1 cellular context compared by ENCODE assay signal in genomic region chr19:34962281-34962944, GRCh38.
TF ChIP-seq lines count a peak whose summit lies in the region.

No MANE protein-coding gene starts in this region.

TF ChIP-seq in HepG2, 621 proteins besides CTCF, POLR2A, EP300 and RAD21 (continued from another document and continues in another):
- no peak for TF ChIP-seq ZFP91 (CRISPR knock-in tag; IDR thresholded peaks at IDR 0.05; ENCODE audit: borderline replicate concordance)
- 0 out of 2 replicates have a peak, but pooled peaks have one; percentile 34 for TF ChIP-seq ZNF691 (CRISPR knock-in tag; IDR thresholded peaks at IDR 0.05; ENCODE audit: borderline replicate concordance, low read depth)
- no peak for TF ChIP-seq HNF4G (IDR thresholded peaks at IDR 0.05; ENCODE audit: borderline replicate concordance, low read depth, low read length)
- TF ChIP-seq HNF4G (CRISPR knock-in tag; IDR thresholded peaks at IDR 0.05; ENCODE audit: borderline replicate concordance, low read depth) = no peak
- TF ChIP-seq ZNF878 (CRISPR knock-in tag; IDR thresholded peaks at IDR 0.05) = peak; percentile 65; the same call in 1 of the 2 replicates
- TF ChIP-seq ZNF430 (CRISPR knock-in tag; IDR thresholded peaks at IDR 0.05) = peak; percentile 72; the same call in 1 of the 2 replicates
- TF ChIP-seq ZNF737 (CRISPR knock-in tag; IDR thresholded peaks at IDR 0.05; ENCODE audit: borderline replicate concordance) = no peak
- no peak for TF ChIP-seq NFKBIZ (CRISPR knock-in tag; IDR thresholded peaks at IDR 0.05)
- peak; percentile 83 for TF ChIP-seq SOX13 (IDR thresholded peaks at IDR 0.05)
- TF ChIP-seq SOX13 (CRISPR knock-in tag; conservative IDR thresholded peaks at IDR 0.05 in 1 of 2, IDR thresholded peaks at IDR 0.05 in 1 of 2) = peak in 1 of 2 experiments; percentile 89; a peak in 2 of 4 replicates
- peak; percentile 70; the same call in 1 of the 2 replicates for TF ChIP-seq FOXK1 (CRISPR knock-in tag; IDR thresholded peaks at IDR 0.05; ENCODE audit: borderline replicate concordance, low read depth)
- TF ChIP-seq ZNF777 (CRISPR knock-in tag; IDR thresholded peaks at IDR 0.05) = no peak
- TF ChIP-seq ZSCAN5A (CRISPR knock-in tag; IDR thresholded peaks at IDR 0.05; ENCODE audit: borderline replicate concordance) = no peak
- TF ChIP-seq MEIS2 (CRISPR knock-in tag; IDR thresholded peaks at IDR 0.05) = peak; percentile 88
- no peak for TF ChIP-seq ZKSCAN8 (CRISPR knock-in tag; IDR thresholded peaks at IDR 0.05; ENCODE audit: borderline replicate concordance)
- peak; percentile 87 for TF ChIP-seq MED1 (CRISPR knock-in tag; IDR thresholded peaks at IDR 0.05)
- 0 out of 2 replicates have a peak, but pooled peaks have one; percentile 5 for TF ChIP-seq SKIL (CRISPR knock-in tag; IDR thresholded peaks at IDR 0.05; ENCODE audit: borderline replicate concordance)
- TF ChIP-seq ZNF143 (CRISPR knock-in tag; IDR thresholded peaks at IDR 0.05) = no peak
- peak; percentile 19; the same call in 1 of the 2 replicates for TF ChIP-seq ZNF556 (CRISPR knock-in tag; IDR thresholded peaks at IDR 0.05; ENCODE audit: borderline replicate concordance)
- TF ChIP-seq FOXO1 (CRISPR knock-in tag; IDR thresholded peaks at IDR 0.05) = peak; percentile 51; the same call in 1 of the 2 replicates
- TF ChIP-seq ZNF362 (CRISPR knock-in tag; IDR thresholded peaks at IDR 0.05; ENCODE audit: borderline replicate concordance) = peak; percentile 13; the same call in 1 of the 2 replicates
- peak; percentile 63; the same call in 1 of the 2 replicates for TF ChIP-seq GFI1 (CRISPR knock-in tag; IDR thresholded peaks at IDR 0.05; ENCODE audit: borderline replicate concordance)
- TF ChIP-seq THAP11 (CRISPR knock-in tag; IDR thresholded peaks at IDR 0.05) = no peak
- peak; percentile 15 for TF ChIP-seq TEAD3 (CRISPR knock-in tag; optimal IDR thresholded peaks at IDR 0.05; ENCODE audit: borderline replicate concordance)
- TF ChIP-seq ZNF530 (CRISPR knock-in tag; IDR thresholded peaks at IDR 0.05; ENCODE audit: low read depth) = no peak
- TF ChIP-seq SIX1 (CRISPR knock-in tag; IDR thresholded peaks at IDR 0.05; ENCODE audit: borderline replicate concordance) = no peak
- TF ChIP-seq HOXA9 (CRISPR knock-in tag; IDR thresholded peaks at IDR 0.05; ENCODE audit: borderline replicate concordance) = no peak
- 0 out of 2 replicates have a peak, but pooled peaks have one; percentile 26 for TF ChIP-seq RERE (CRISPR knock-in tag; IDR thresholded peaks at IDR 0.05; ENCODE audit: low read depth)
- no peak; the same call in 1 of the 2 replicates for TF ChIP-seq KMT2A (CRISPR knock-in tag; IDR thresholded peaks at IDR 0.05)
- TF ChIP-seq DPF2 (CRISPR knock-in tag; IDR thresholded peaks at IDR 0.05; ENCODE audit: borderline replicate concordance, low read depth) = peak; percentile 50; the same call in 1 of the 2 replicates
- no peak for TF ChIP-seq THYN1 (CRISPR knock-in tag; IDR thresholded peaks at IDR 0.05; ENCODE audit: borderline replicate concordance, low read depth)
- peak; percentile 53; the same call in 1 of the 2 replicates for TF ChIP-seq KAT8 (CRISPR knock-in tag; IDR thresholded peaks at IDR 0.05)
- peak; percentile 57 for TF ChIP-seq GATAD2A (CRISPR knock-in tag; IDR thresholded peaks at IDR 0.05)
- peak; percentile 66; the same call in 1 of the 2 replicates for TF ChIP-seq NCOA2 (CRISPR knock-in tag; IDR thresholded peaks at IDR 0.05)
- no peak for TF ChIP-seq IKZF5 (CRISPR knock-in tag; IDR thresholded peaks at IDR 0.05)
- 0 out of 2 replicates have a peak, but pooled peaks have one; percentile 37 for TF ChIP-seq ZNF766 (CRISPR knock-in tag; IDR thresholded peaks at IDR 0.05; ENCODE audit: borderline replicate concordance)
- TF ChIP-seq HNF1B (CRISPR knock-in tag; IDR thresholded peaks at IDR 0.05) = no peak
- TF ChIP-seq SNAI1 (CRISPR knock-in tag; IDR thresholded peaks at IDR 0.05; ENCODE audit: borderline replicate concordance) = no peak
- peak; percentile 61 for TF ChIP-seq TBX2 (CRISPR knock-in tag; IDR thresholded peaks at IDR 0.05; ENCODE audit: borderline replicate concordance)
- TF ChIP-seq SP4 (CRISPR knock-in tag; IDR thresholded peaks at IDR 0.05) = 0 out of 2 replicates have a peak, but pooled peaks have one; percentile 36
- peak; percentile 64; the same call in 1 of the 2 replicates for TF ChIP-seq ARID4A (CRISPR knock-in tag; IDR thresholded peaks at IDR 0.05; ENCODE audit: borderline replicate concordance)
